ENCODE assay signal across 1 cellular context in genomic region chr19:10195199-10195519, GRCh38.
TF ChIP-seq lines count a peak whose summit lies in the region.

No MANE protein-coding gene starts in this region.

TF ChIP-seq in H1, 55 proteins besides CTCF, POLR2A, EP300 and RAD21:
- peak; percentile 9 for TF ChIP-seq ASH2L (IDR thresholded peaks at IDR 0.05; ENCODE audit: low read length)
- TF ChIP-seq BCL11A (IDR thresholded peaks at IDR 0.05; ENCODE audit: low read depth in 2 of 2, low read length in 2 of 2), result no peak
- TF ChIP-seq TAF1 (IDR thresholded peaks at IDR 0.05; ENCODE audit: low read depth, low read length), result peak; percentile 65; the same call in 1 of the 2 replicates
- peak; percentile 3 for TF ChIP-seq CTBP2 (IDR thresholded peaks at IDR 0.05; ENCODE audit: borderline replicate concordance, insufficient read depth, insufficient read length, low read length)
- no peak for TF ChIP-seq CREB1 (IDR thresholded peaks at IDR 0.05)
- peak; percentile 97 for TF ChIP-seq KDM1A (IDR thresholded peaks at IDR 0.05; ENCODE audit: borderline replicate concordance, low read length)
- peak in 1 of 2 experiments; percentile 77; a peak in 2 of 4 replicates for TF ChIP-seq HDAC2 (IDR thresholded peaks at IDR 0.05; ENCODE audit: borderline replicate concordance in 1 of 2, low read depth in 2 of 2, low read length in 2 of 2)
